Comparison of ENCODE assay signal across 8 cellular contexts in genomic region chr2:240851078-240851861, GRCh38. TPM values are rescaled to one million over a fixed set of nuclear protein-coding genes. Genes with fewer than 3 reads are reported as not detected.
A peak's percentile ranks its signal among the peaks of the same experiment; 100 is the strongest.
DNase-seq lines count a peak whose midpoint lies in the region; ATAC-seq and TF ChIP-seq lines count a peak whose summit lies in the region.

No MANE protein-coding gene starts in this region.

- H3K4me1 ChIP-seq in lower lobe of right lung, result no peaks in the 10 kb centered on the region

- in situ Hi-C loops in Caki2 (cut with HindIII; ENCODE audit: low pct_unique_long_range_greater_than_20kb, low sequenced_read_pairs), result no loop called here

- H3K9me3 Mint-ChIP-seq in activated CD4-positive, alpha-beta memory T cell treated with anti-CD3 and anti-CD28 coated beads for 36 hours, result peaks cover 13% of the 10 kb centered on the region

- H3K4me3 Mint-ChIP-seq in activated CD4-positive, alpha-beta memory T cell treated with anti-CD3 and anti-CD28 coated beads for 36 hours, result no peak overlapping the region

- peak; percentile 99 for TF ChIP-seq CTCF in lower lobe of right lung (IDR thresholded peaks at IDR 0.05)

- CTCF ChIA-PET in activated CD4-positive, alpha-beta memory T cell treated with anti-CD3 and anti-CD28 coated beads for 36 hours (lab: Charles Lee), result interaction anchor here (0.6 to 2.0 kb wide), 15 partner anchors 10 to 880 kb away, joined by 3 to 13 read pairs (median 4); no protein-coding TSS in a partner anchor

- ATAC-seq in HG03342 (IDR thresholded peaks at IDR 0.05; ENCODE audit: unreplicated experiment), result peak; percentile 59
- ATAC-seq in lower lobe of right lung, result peak; percentile 88 to 93
- ATAC-seq in GM18858 (IDR thresholded peaks at IDR 0.05; ENCODE audit: unreplicated experiment), result no peak

- no peaks in the 10 kb centered on the region for H3K27me3 ChIP-seq in lower lobe of right lung (ENCODE audit: low read depth)

- no peaks in the 10 kb centered on the region for H3K4me1 Mint-ChIP-seq in activated CD4-positive, alpha-beta memory T cell treated with anti-CD3 and anti-CD28 coated beads for 36 hours (ENCODE audit: low read depth)

- DNase-seq in Caki2 (ENCODE audit: low read depth) (peak; percentile 43), NCI-H748 treated with DMSO at 0.1 percent for 48 hours (lab: John Stamatoyannopoulos, UW) (peak; percentile 70), ecto neural progenitor cell (ENCODE audit: low spot score) (peak; percentile 95), lower lobe of right lung (peak; percentile 84)
- peak; percentile 88 for DNase-seq in activated CD4-positive, alpha-beta memory T cell treated with anti-CD3 and anti-CD28 coated beads for 36 hours
- peak; percentile 76 for DNase-seq in stimulated activated CD8-positive, alpha-beta memory T cell treated with anti-CD3 and anti-CD28 coated beads, Interleukin-12 subunit alpha, Interleukin-12 subunit beta, amount 100 ng/mL, for 1 hour (ENCODE audit: low read depth)

- no peaks in the 10 kb centered on the region for H3K36me3 ChIP-seq in lower lobe of right lung

- H3K4me3 ChIP-seq in lower lobe of right lung, result no peak overlapping the region

- H3K9me3 ChIP-seq in lower lobe of right lung, result no peaks in the 10 kb centered on the region

- H3K27me3 Mint-ChIP-seq in activated CD4-positive, alpha-beta memory T cell treated with anti-CD3 and anti-CD28 coated beads for 36 hours, result no peaks in the 10 kb centered on the region

- POLR2A ChIA-PET in activated CD4-positive, alpha-beta memory T cell treated with anti-CD3 and anti-CD28 coated beads for 36 hours (lab: Charles Lee), result no interaction called here

- no peak overlapping the region for H3K27ac ChIP-seq in lower lobe of right lung

- H3K36me3 Mint-ChIP-seq in activated CD4-positive, alpha-beta memory T cell treated with anti-CD3 and anti-CD28 coated beads for 36 hours, result peaks cover 3% of the 10 kb centered on the region

- intact Hi-C loops in activated CD4-positive, alpha-beta memory T cell treated with anti-CD3 and anti-CD28 coated beads for 36 hours (cut with micrococcal nuclease), result no loop called here
- intact Hi-C loops in lower lobe of right lung (cut with DNase I), result no loop called here

- H3K27ac Mint-ChIP-seq in activated CD4-positive, alpha-beta memory T cell treated with anti-CD3 and anti-CD28 coated beads for 36 hours, result no peak overlapping the region

RNA-seq across cellular contexts. Expression of gene AGXT, which starts 17.4 kb away (rescaled TPM):
- not detected in 2 replicates for total RNA-seq in Caki2 (2014; rRNA removed; shearing (Covaris generic); ENCODE audit: low replicate concordance)
- total RNA-seq in activated CD4-positive, alpha-beta memory T cell treated with anti-CD3 and anti-CD28 coated beads for 36 hours, result not detected
- not detected for total RNA-seq in lower lobe of right lung

RNA-seq across cellular contexts. Expression of gene KIF1A, which starts 31.3 kb away (rescaled TPM):
- 1.2 TPM in 1 of 2 replicates, not detected in the other for total RNA-seq in Caki2 (2014; rRNA removed; shearing (Covaris generic); ENCODE audit: low replicate concordance)
- total RNA-seq in activated CD4-positive, alpha-beta memory T cell treated with anti-CD3 and anti-CD28 coated beads for 36 hours, result 1 to 10 TPM; 3.3 to 3.8 TPM
- total RNA-seq in lower lobe of right lung, result 0.24 TPM

RNA-seq across cellular contexts. Expression of gene MAB21L4, which starts 44.7 kb away (rescaled TPM):
- total RNA-seq in Caki2 (2014; rRNA removed; shearing (Covaris generic); ENCODE audit: low replicate concordance), result not detected in 2 replicates
- total RNA-seq in activated CD4-positive, alpha-beta memory T cell treated with anti-CD3 and anti-CD28 coated beads for 36 hours, result not detected
- 17.0 TPM for total RNA-seq in lower lobe of right lung

RNA-seq across cellular contexts. Expression of gene CROCC2, which starts 54.9 kb away (rescaled TPM):
- total RNA-seq in Caki2 (2014; rRNA removed; shearing (Covaris generic); ENCODE audit: low replicate concordance), result not detected in 2 replicates
- not detected for total RNA-seq in activated CD4-positive, alpha-beta memory T cell treated with anti-CD3 and anti-CD28 coated beads for 36 hours
- total RNA-seq in lower lobe of right lung, result 3.4 TPM

Comparison
In these comparisons a context has a peak if more than half of its experiments do, and no peak if none do; other contexts are left out.
1. DNase-seq: peak in every context shown above with its lines; median percentile 95 in ecto neural progenitor cell; 88 in activated CD4-positive, alpha-beta memory T cell treated with anti-CD3 and anti-CD28 coated beads for 36 hours; 84 in lower lobe of right lung; 76 in stimulated activated CD8-positive, alpha-beta memory T cell treated with anti-CD3 and anti-CD28 coated beads, Interleukin-12 subunit alpha, Interleukin-12 subunit beta, amount 100 ng/mL, for 1 hour; 70 in NCI-H748 treated with DMSO at 0.1 percent for 48 hours; 43 in Caki2.
2. RNA of gene MAB21L4, which starts 44.7 kb away (total RNA-seq): 17.0 TPM in lower lobe of right lung (single experiment); not detected in Caki2 and not detected in activated CD4-positive, alpha-beta memory T cell treated with anti-CD3 and anti-CD28 coated beads for 36 hours; every median in the first group is over 10 times any median in the second.